In the genomic region with DNA sequence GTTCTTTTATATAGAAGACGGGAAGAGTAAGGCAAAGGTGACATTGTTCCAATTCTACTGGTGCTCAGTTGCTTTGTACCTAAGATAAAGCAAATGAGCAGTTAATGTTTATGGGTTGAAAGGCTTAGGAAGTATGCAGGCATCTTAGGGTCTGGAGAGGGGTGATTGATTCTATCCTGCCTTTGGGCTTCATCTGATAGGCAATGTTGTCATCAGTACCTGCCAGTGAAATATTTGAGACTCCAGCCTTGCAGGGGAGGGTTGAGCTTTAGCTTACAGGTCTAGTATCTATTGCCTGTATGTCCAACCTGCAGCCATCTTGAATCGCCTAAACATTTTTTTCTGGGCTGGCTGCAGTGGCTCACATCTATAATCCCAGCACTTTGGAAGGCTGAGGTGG, we compare ENCODE assay signal across 21 cellular contexts. TPM values are rescaled to one million over a fixed set of nuclear protein-coding genes. Genes with fewer than 3 reads are reported as not detected.
DNase-seq lines count a peak whose midpoint lies in the region; ATAC-seq and TF ChIP-seq lines count a peak whose summit lies in the region.
"Had no signal": no experiment of that assay in that cellular context is flagged by ENCODE, and none has a peak within 500 bp of the region (broad histone marks: within the 10 kb centered on the region; RNA-seq: fewer than 3 reads in every experiment).

No MANE protein-coding gene starts in this region.

- no peaks in the 10 kb centered on the region for H3K9me3 ChIP-seq in iPS-20b (ENCODE audit: insufficient read depth, low read depth, low read length)
- no peaks in the 10 kb centered on the region for H3K9me3 ChIP-seq in neural progenitor cell (ENCODE audit: low read depth)
- no peaks in the 10 kb centered on the region for H3K9me3 ChIP-seq in sigmoid colon
- H3K9me3 ChIP-seq: SK-N-SH had no signal

- ATAC-seq in GM23338, result no peak
- no peak for ATAC-seq in WTC11
- no peak for ATAC-seq in left colon
- ATAC-seq in GM18861 (IDR thresholded peaks at IDR 0.05; ENCODE audit: unreplicated experiment), result no peak
- ATAC-seq: Panc1 had no signal

- intact Hi-C loops in sigmoid colon (cut with DNase I) (no loop called here), left colon (cut with DNase I, micrococcal nuclease) (no loop called here)

- H3K9ac ChIP-seq in iPS-20b (ENCODE audit: low read depth, low read length) (peak overlapping the region; percentile 60; the same call in 1 of the 2 replicates), neural progenitor cell (no peak overlapping the region)
- H3K9ac ChIP-seq: SK-N-SH had no signal

- H3K4me2 ChIP-seq in GM23338, result peak overlapping the region; percentile 50
- H3K4me2 ChIP-seq in neural progenitor cell, result peak overlapping the region; percentile 59
- H3K4me2 ChIP-seq: SK-N-SH had no signal

- no peaks in the 10 kb centered on the region for H3K9me2 ChIP-seq in GM23338 (ENCODE audit: insufficient read depth)
- H3K9me2 ChIP-seq: SK-N-SH had no signal

- TF ChIP-seq CTCF in GM23338 (conservative IDR thresholded peaks at IDR 0.05; ENCODE audit: low read depth in 2 of 2) (no peak), WTC11 (IDR thresholded peaks at IDR 0.05) (no peak), neural progenitor cell (IDR thresholded peaks at IDR 0.05) (no peak), sigmoid colon (IDR thresholded peaks at IDR 0.05) (no peak)

- TF ChIP-seq EP300 in sigmoid colon (IDR thresholded peaks at IDR 0.05), result no peak

- no peaks in the 10 kb centered on the region for H3K79me2 ChIP-seq in GM23338 (replicated peaks; ENCODE audit: insufficient read depth)
- H3K79me2 ChIP-seq in neural progenitor cell (ENCODE audit: low read depth), result no peaks in the 10 kb centered on the region

- H3K4me3 Mint-ChIP-seq in GM23338, result peak overlapping the region; percentile 17; the same call in 1 of the 3 replicates
- H3K4me3 Mint-ChIP-seq in WTC11, result peak overlapping the region; percentile 48; the same call in 1 of the 2 replicates
- no peak overlapping the region for H3K4me3 Mint-ChIP-seq in neural progenitor cell
- H3K4me3 Mint-ChIP-seq: CD8-positive, alpha-beta memory T cell had no signal

- H3F3A ChIP-seq in GM23338 (replicated peaks; ENCODE audit: low read depth) (peaks cover 13% of the 10 kb centered on the region; the same call in 1 of the 2 replicates), neural progenitor cell (ENCODE audit: low read depth) (peaks cover 29% of the 10 kb centered on the region)

- H3K27me3 Mint-ChIP-seq in GM23338 (ENCODE audit: insufficient read depth, low read depth, poor library complexity) (peaks cover 17% of the 10 kb centered on the region), WTC11 (ENCODE audit: low read depth) (peaks cover under 1% of the 10 kb centered on the region), neural progenitor cell (ENCODE audit: insufficient read depth, low read depth) (peaks cover 5% of the 10 kb centered on the region)

- H3K9me3 Mint-ChIP-seq in GM23338 (peaks cover 17% of the 10 kb centered on the region), WTC11 (peaks cover 15% of the 10 kb centered on the region), neural progenitor cell (peaks cover 6% of the 10 kb centered on the region)

- H3K4me1 ChIP-seq in GM23338 (ENCODE audit: insufficient read depth) (peaks cover 38% of the 10 kb centered on the region), iPS-20b (ENCODE audit: insufficient read depth, low read length) (peaks cover 36% of the 10 kb centered on the region; the same call in 1 of the 2 replicates), neural progenitor cell (peaks cover 24% of the 10 kb centered on the region), sigmoid colon (no peaks in the 10 kb centered on the region)

- H3K27ac ChIP-seq in GM23338 (ENCODE audit: low read depth) (peak overlapping the region; percentile 85), iPS-20b (ENCODE audit: low read length) (peak overlapping the region; percentile 6), neural progenitor cell (peak overlapping the region; percentile 96), sigmoid colon (no peak overlapping the region)
- H3K27ac ChIP-seq: C4-2B had no signal

- 74 to 79% methylated on average over 2 of the region's 2 CpGs for WGBS in sigmoid colon, 2 donors

- H3K36me3 ChIP-seq in GM23338 (ENCODE audit: insufficient read depth) (no peaks in the 10 kb centered on the region), iPS-20b (ENCODE audit: insufficient read depth, low read depth, low read length) (no peaks in the 10 kb centered on the region), neural progenitor cell (no peaks in the 10 kb centered on the region), sigmoid colon (no peaks in the 10 kb centered on the region)

- H4K20me1 ChIP-seq in GM23338 (replicated peaks; ENCODE audit: insufficient read depth) (no peaks in the 10 kb centered on the region), neural progenitor cell (ENCODE audit: low read depth) (no peaks in the 10 kb centered on the region)

- no peak for DNase-seq in GM23338 (ENCODE audit: low spot score)
- DNase-seq in WTC11 (ENCODE audit: low spot score), result no peak
- DNase-seq in neural progenitor cell (ENCODE audit: low spot score), result no peak
- no peak for DNase-seq in sigmoid colon
- DNase-seq in left colon, result no peak
- DNase-seq: Calu3; CD8-positive, alpha-beta memory T cell; DMS153; KG1; NCI-H1436 treated with DMSO at 0.1 percent for 48 hours; NCI-H1930; NCI-H226; NCI-H510A treated with DMSO at 0.1 percent for 48 hours; NCI-H774; NK-92 treated with Interleukin-12 subunit alpha and Interleukin-12 subunit beta, amount 100 ng/mL, for 24 hours; SIG-M5; SK-N-SH had no signal

- no peak for TF ChIP-seq POLR2A in sigmoid colon (IDR thresholded peaks at IDR 0.05)

- H3K4me1 Mint-ChIP-seq in GM23338 (peaks cover 43% of the 10 kb centered on the region), WTC11 (peaks cover 45% of the 10 kb centered on the region), neural progenitor cell (peaks cover 13% of the 10 kb centered on the region)
- H3K4me1 Mint-ChIP-seq: CD8-positive, alpha-beta memory T cell had no signal

- POLR2A ChIA-PET in WTC11 (lab: Charles Lee), result interaction anchor here (1.6 kb wide), 1 partner anchor 14 kb away, joined by 14 read pairs; the partner anchor contains the start of gene CTSV

- H3K27ac Mint-ChIP-seq in GM23338 (peak overlapping the region; percentile 93), WTC11 (peak overlapping the region; percentile 95), neural progenitor cell (no peak overlapping the region)

- peak overlapping the region; percentile 11; the same call in 1 of the 2 replicates for H3K4me3 ChIP-seq in GM23338
- peak overlapping the region; percentile 44; the same call in 1 of the 2 replicates for H3K4me3 ChIP-seq in iPS-20b (ENCODE audit: low read length)
- H3K4me3 ChIP-seq in neural progenitor cell, result no peak overlapping the region
- no peak overlapping the region for H3K4me3 ChIP-seq in sigmoid colon

- H3K36me3 Mint-ChIP-seq in GM23338 (ENCODE audit: low read depth) (peaks cover 16% of the 10 kb centered on the region), WTC11 (peaks cover 14% of the 10 kb centered on the region), neural progenitor cell (peaks cover 3% of the 10 kb centered on the region)
- H3K36me3 Mint-ChIP-seq: CD8-positive, alpha-beta memory T cell had no signal

- H3K27me3 ChIP-seq in GM23338 (ENCODE audit: insufficient read depth) (no peaks in the 10 kb centered on the region), iPS-20b (ENCODE audit: insufficient read depth, low read length) (no peaks in the 10 kb centered on the region), neural progenitor cell (no peaks in the 10 kb centered on the region), sigmoid colon (peaks cover 0 to 14% (median 0%) of the 10 kb centered on the region in 3 donors)

- H2AFZ ChIP-seq in GM23338 (peak overlapping the region; percentile 6; the same call in 1 of the 2 replicates), neural progenitor cell (replicated peaks) (peak overlapping the region; percentile 81)

- CTCF ChIA-PET in WTC11 (lab: Charles Lee), result no interaction called here

TF ChIP-seq in GM23338, 12 proteins besides CTCF, POLR2A, EP300 and RAD21 (continues in another document):
- TF ChIP-seq CREB1 (CRISPR knock-in tag; IDR thresholded peaks at IDR 0.05; ENCODE audit: low read depth), result 0 out of 2 replicates have a peak, but pooled peaks have one; percentile 6

TF ChIP-seq in WTC11, 78 proteins besides CTCF, POLR2A, EP300 and RAD21 (continues in another document):
- TF ChIP-seq GTF2I (CRISPR knock-in tag; conservative IDR thresholded peaks at IDR 0.05), result no peak
- TF ChIP-seq GABPB1 (CRISPR knock-in tag; IDR thresholded peaks at IDR 0.05), result no peak
- TF ChIP-seq, protein P1, sequence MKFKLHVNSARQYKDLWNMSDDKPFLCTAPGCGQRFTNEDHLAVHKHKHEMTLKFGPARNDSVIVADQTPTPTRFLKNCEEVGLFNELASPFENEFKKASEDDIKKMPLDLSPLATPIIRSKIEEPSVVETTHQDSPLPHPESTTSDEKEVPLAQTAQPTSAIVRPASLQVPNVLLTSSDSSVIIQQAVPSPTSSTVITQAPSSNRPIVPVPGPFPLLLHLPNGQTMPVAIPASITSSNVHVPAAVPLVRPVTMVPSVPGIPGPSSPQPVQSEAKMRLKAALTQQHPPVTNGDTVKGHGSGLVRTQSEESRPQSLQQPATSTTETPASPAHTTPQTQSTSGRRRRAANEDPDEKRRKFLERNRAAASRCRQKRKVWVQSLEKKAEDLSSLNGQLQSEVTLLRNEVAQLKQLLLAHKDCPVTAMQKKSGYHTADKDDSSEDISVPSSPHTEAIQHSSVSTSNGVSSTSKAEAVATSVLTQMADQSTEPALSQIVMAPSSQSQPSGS (CRISPR knock-in tag; IDR thresholded peaks at IDR 0.05; ENCODE audit: borderline replicate concordance, low read depth), result no peak
- no peak for TF ChIP-seq E2F4 (CRISPR knock-in tag; IDR thresholded peaks at IDR 0.05; ENCODE audit: borderline replicate concordance, low read depth)

RNA-seq across cellular contexts. Expression of gene CTSV, which starts 13.8 kb away (rescaled TPM):
- 59.1 and 63.4 TPM in 2 replicates for total RNA-seq in GM23338 (2014; rRNA removed; shearing (Covaris generic))
- polyA plus RNA-seq in GM23338 (2016; fragmentation: Nextera tagmentation; extraction: Ambion mirVana) (89.9 and 97.9 TPM in 2 replicates), sigmoid colon (10 to 100 TPM in 1 of 3 donors, 1 to 10 TPM in 1, not detected in 1; 2.5 to 11.1 TPM)
- total RNA-seq in WTC11 (2021) (61.3 to 68.4 TPM (median 64.5 TPM) in 3 replicates), neural progenitor cell (ENCODE audit: low replicate concordance) (40.4 and 52.2 TPM in 2 replicates), sigmoid colon (not detected), left colon (1 to 10 TPM; 4.0 to 5.4 TPM)
- polyA plus RNA-seq: CD8-positive, alpha-beta memory T cell had no signal

Comparison
In these comparisons a context has a peak if more than half of its experiments do, and no peak if none do; other contexts are left out.
1. H3K27ac ChIP-seq: peak in GM23338 (single experiment), iPS-20b (single experiment) and neural progenitor cell (single experiment); none in sigmoid colon (0 of 4).
2. H3K4me3 ChIP-seq: peak in GM23338 (single experiment) and iPS-20b (single experiment); none in neural progenitor cell (single experiment) and sigmoid colon (0 of 4).
3. RNA of gene CTSV, which starts 13.8 kb away (total RNA-seq): 61.3 to 68.4 TPM in WTC11, 59.1 to 63.4 TPM in GM23338, 40.4 to 52.2 TPM in neural progenitor cell and 4.0 to 5.4 TPM in left colon; not detected in sigmoid colon; every median in the first group is over 4 times any median in the second.